In genomic region chr11:110478410-110478809, GRCh38 we compare ENCODE assay signal across 12 cellular contexts. TPM values are rescaled to one million over a fixed set of nuclear protein-coding genes. Genes with fewer than 3 reads are reported as not detected.
A peak's percentile ranks its signal among the peaks of the same experiment; 100 is the strongest.
DNase-seq lines count a peak whose midpoint lies in the region; TF ChIP-seq lines count a peak whose summit lies in the region.
"Had no signal": no experiment of that assay in that cellular context is flagged by ENCODE, and none has a peak within 500 bp of the region (broad histone marks: within the 10 kb centered on the region; RNA-seq: fewer than 3 reads in every experiment).

No MANE protein-coding gene starts in this region.

- H3K36me3 ChIP-seq in SJCRH30 = no peaks in the 10 kb centered on the region

- peak; percentile 27 for TF ChIP-seq CTCF in epithelial cell of proximal tubule (conservative IDR thresholded peaks at IDR 0.05; ENCODE audit: low read depth, low read length)
- peak; percentile 35 for TF ChIP-seq CTCF in retinal pigment epithelial cell (conservative IDR thresholded peaks at IDR 0.05; ENCODE audit: low read depth, low read length)
- no peak for TF ChIP-seq CTCF in GM20000 (IDR thresholded peaks at IDR 0.05; ENCODE audit: extremely low read depth, missing control alignments)

- no peak overlapping the region for H3K4me3 ChIP-seq in epithelial cell of proximal tubule (ENCODE audit: low read depth, low read length)
- H3K4me3 ChIP-seq in retinal pigment epithelial cell (ENCODE audit: low read length) = no peak overlapping the region
- no peak overlapping the region for H3K4me3 ChIP-seq in SJCRH30

- H3K4me1 ChIP-seq in SJCRH30 = peaks cover 8% of the 10 kb centered on the region; the same call in 1 of the 2 replicates

- peak; percentile 12 for DNase-seq in DMS79 treated with DMSO at 0.1 percent for 48 hours (lab: John Stamatoyannopoulos, UW)
- no peak for DNase-seq in DMS79 (lab: John Stamatoyannopoulos, UW)
- DNase-seq in OCI-M1 (lab: John Stamatoyannopoulos, UW) = peak; percentile 36
- no peak for DNase-seq in epithelial cell of proximal tubule (ENCODE audit: low read depth)
- no peak for DNase-seq in retinal pigment epithelial cell (ENCODE audit: low read depth)
- no peak for DNase-seq in cerebellar nuclear complex (lab: John Stamatoyannopoulos, UW)
- no peak for DNase-seq in SJCRH30
- DNase-seq in GM20000 (ENCODE audit: low spot score) = no peak
- DNase-seq: activated CD4-positive, alpha-beta T cell treated with anti-CD3 and anti-CD28 coated beads, Interleukin-2, amount 50 U/mL, for 1 hour; activated naive CD4-positive, alpha-beta T cell treated with anti-CD3 and anti-CD28 coated beads, Interleukin-2, amount 50 U/mL, for 16 hours; naive thymus-derived CD8-positive, alpha-beta T cell; stimulated activated CD4-positive, alpha-beta T cell treated with anti-CD3 and anti-CD28 coated beads, Interleukin-12 subunit alpha, Interleukin-12 subunit beta, amount 100 ng/mL, for 4 hours had no signal

- H3K9me3 ChIP-seq in SJCRH30 (replicated peaks) = no peaks in the 10 kb centered on the region

- no peaks in the 10 kb centered on the region for H3K27me3 ChIP-seq in SJCRH30

- no peak overlapping the region for H3K27ac ChIP-seq in SJCRH30

RNA-seq across cellular contexts. Expression of gene FDX1, which starts 48.7 kb away (rescaled TPM):
- total RNA-seq in epithelial cell of proximal tubule = 14.2 and 15.2 TPM in 2 replicates
- 7.1 and 8.3 TPM in 2 replicates for total RNA-seq in SJCRH30 (2014; rRNA removed; shearing (Covaris generic))

Comparison
In these comparisons a context has a peak if more than half of its experiments do, and no peak if none do; other contexts are left out.
1. DNase-seq: peak in DMS79 treated with DMSO at 0.1 percent for 48 hours (single experiment) and OCI-M1 (single experiment); none in DMS79 (single experiment), epithelial cell of proximal tubule (single experiment), retinal pigment epithelial cell (single experiment), cerebellar nuclear complex (0 of 2), SJCRH30 (0 of 2) and GM20000 (single experiment).